ENCODE assay signal across 8 cellular contexts in the genomic region with DNA sequence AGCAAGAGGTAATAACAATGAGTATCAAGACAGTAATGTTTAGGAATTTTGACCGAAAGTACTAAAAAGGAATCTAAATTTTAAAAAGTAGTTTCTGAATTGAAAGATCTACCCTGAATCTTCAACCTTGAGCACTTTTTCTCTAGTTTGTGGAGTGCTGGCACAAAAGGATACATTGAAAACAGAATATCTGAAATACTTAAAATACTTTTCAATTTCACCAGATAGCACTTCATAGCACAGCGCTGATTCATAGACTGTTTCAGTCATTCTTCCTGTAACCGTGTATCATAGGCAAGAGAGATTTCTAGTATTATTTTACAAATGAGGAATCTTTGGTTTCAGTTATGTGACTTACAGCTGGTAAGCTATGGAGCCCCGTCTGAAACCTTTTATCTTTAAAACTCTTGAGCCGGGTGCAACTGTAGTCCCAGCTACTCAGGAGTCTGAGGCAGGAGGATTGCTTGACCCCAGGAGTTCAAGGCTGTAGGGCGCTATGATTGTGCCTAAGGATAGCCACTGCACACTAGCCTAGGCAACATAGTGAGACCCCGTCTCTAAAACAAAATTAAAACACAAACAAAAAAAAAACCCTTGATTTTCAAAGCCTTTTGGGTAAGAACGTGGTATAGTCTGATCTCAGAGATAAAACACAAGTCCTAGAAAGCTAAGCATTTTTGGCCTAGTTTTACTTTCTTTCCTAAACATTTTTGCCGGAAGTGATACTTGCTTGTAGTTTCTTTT. TPM values are rescaled to one million over a fixed set of nuclear protein-coding genes. Genes with fewer than 3 reads are reported as not detected.
DNase-seq lines count a peak whose midpoint lies in the region; ATAC-seq and TF ChIP-seq lines count a peak whose summit lies in the region.

No MANE protein-coding gene starts in this region.

- no peak overlapping the region for H3K4me3 ChIP-seq in lower leg skin (ENCODE audit: low read depth, poor library complexity, severe bottlenecking)

- POLR2A ChIA-PET in activated CD8-positive, alpha-beta T cell treated with anti-CD3 and anti-CD28 coated beads, Interleukin-2, amount 10 ng/mL, durations not matched to agents 7 days and 5 days (lab: Charles Lee): interaction anchor here (0.9 kb wide), 1 partner anchor 357 kb away, joined by 3 read pairs; no protein-coding TSS in a partner anchor

- TF ChIP-seq CTCF in lower leg skin (IDR thresholded peaks at IDR 0.05): no peak

- no peak for TF ChIP-seq POLR2A in lower leg skin (IDR thresholded peaks at IDR 0.05)

- H3K36me3 Mint-ChIP-seq in activated CD8-positive, alpha-beta T cell treated with anti-CD3 and anti-CD28 coated beads, Interleukin-2, amount 10 ng/mL, durations not matched to agents 7 days and 5 days (ENCODE audit: low read depth): peaks cover 43% of the 10 kb centered on the region

- DNase-seq in Right ventricle myocardium superior (no peak), cardiac septum (ENCODE audit: low spot score) (no peak), foreskin melanocyte (peak; percentile 49), superior temporal gyrus (ENCODE audit: extremely low spot score) (peak; percentile 5), lower leg skin (ENCODE audit: low spot score in 2 of 2) (no peak)
- no peak for DNase-seq in activated CD8-positive, alpha-beta T cell treated with anti-CD3 and anti-CD28 coated beads, Interleukin-2, amount 10 ng/mL, durations not matched to agents 7 days and 5 days

- H3K4me1 Mint-ChIP-seq in activated CD8-positive, alpha-beta T cell treated with anti-CD3 and anti-CD28 coated beads, Interleukin-2, amount 10 ng/mL, durations not matched to agents 7 days and 5 days (ENCODE audit: low read depth): peaks cover 4% of the 10 kb centered on the region

- CTCF ChIA-PET in activated CD8-positive, alpha-beta T cell treated with anti-CD3 and anti-CD28 coated beads, Interleukin-2, amount 10 ng/mL, durations not matched to agents 7 days and 5 days (lab: Charles Lee): interaction anchor here (0.8 to 2.0 kb wide), 3 partner anchors 23 to 304 kb away, joined by 3 to 8 read pairs (median 4); no protein-coding TSS in a partner anchor

- 82 to 86% methylated on average over 9 of the region's 9 CpGs for WGBS in lower leg skin, 2 donors

- H3K4me3 Mint-ChIP-seq in activated CD8-positive, alpha-beta T cell treated with anti-CD3 and anti-CD28 coated beads, Interleukin-2, amount 10 ng/mL, durations not matched to agents 7 days and 5 days: no peak overlapping the region

- intact Hi-C loops in Right ventricle myocardium superior (cut with DNase I): no loop called here
- intact Hi-C loops in cardiac septum (cut with DNase I): no loop called here
- intact Hi-C loops in lower leg skin (cut with DNase I; ENCODE audit: low total_unique reads): no loop called here

- ATAC-seq in Right ventricle myocardium superior (ENCODE audit: poor library complexity) (peak; percentile 35), GM18511 (IDR thresholded peaks at IDR 0.05; ENCODE audit: unreplicated experiment) (no peak), HG03159 (IDR thresholded peaks at IDR 0.05; ENCODE audit: unreplicated experiment) (no peak)
- ATAC-seq in activated CD8-positive, alpha-beta T cell treated with anti-CD3 and anti-CD28 coated beads, Interleukin-2, amount 10 ng/mL, durations not matched to agents 7 days and 5 days: no peak

- peak overlapping the region; percentile 17 for H3K27ac Mint-ChIP-seq in activated CD8-positive, alpha-beta T cell treated with anti-CD3 and anti-CD28 coated beads, Interleukin-2, amount 10 ng/mL, durations not matched to agents 7 days and 5 days

- H3K9me3 Mint-ChIP-seq in activated CD8-positive, alpha-beta T cell treated with anti-CD3 and anti-CD28 coated beads, Interleukin-2, amount 10 ng/mL, durations not matched to agents 7 days and 5 days (ENCODE audit: insufficient read depth): no peaks in the 10 kb centered on the region

- no peaks in the 10 kb centered on the region for H3K27me3 Mint-ChIP-seq in activated CD8-positive, alpha-beta T cell treated with anti-CD3 and anti-CD28 coated beads, Interleukin-2, amount 10 ng/mL, durations not matched to agents 7 days and 5 days (ENCODE audit: low read depth)

RNA-seq across cellular contexts. Expression of gene FHIP2A, which starts 35.1 kb away (rescaled TPM):
- total RNA-seq in Right ventricle myocardium superior (22.6 TPM), cardiac septum (26.5 TPM), lower leg skin (10 to 100 TPM; 11.1 to 40.6 (median 18.0) TPM)
- total RNA-seq in activated CD8-positive, alpha-beta T cell treated with anti-CD3 and anti-CD28 coated beads, Interleukin-2, amount 10 ng/mL, durations not matched to agents 7 days and 5 days: 10 to 100 TPM; 15.2 to 17.6 TPM

Comparison
In these comparisons a context has a peak if more than half of its experiments do, and no peak if none do; other contexts are left out.
1. DNase-seq: peak in foreskin melanocyte (single experiment) and superior temporal gyrus (single experiment); none in Right ventricle myocardium superior (single experiment), cardiac septum (single experiment), activated CD8-positive, alpha-beta T cell treated with anti-CD3 and anti-CD28 coated beads, Interleukin-2, amount 10 ng/mL, durations not matched to agents 7 days and 5 days (single experiment) and lower leg skin (0 of 2).